1 cellular context compared by ENCODE assay signal in genomic region chr20:34553366-34553867, GRCh38.
A peak's percentile ranks its signal among the peaks of the same experiment; 100 is the strongest.
TF ChIP-seq lines count a peak whose summit lies in the region.

No MANE protein-coding gene starts in this region.

TF ChIP-seq in HepG2, 621 proteins besides CTCF, POLR2A, EP300 and RAD21 (continues in another document):
- TF ChIP-seq ZNF430 (CRISPR knock-in tag; IDR thresholded peaks at IDR 0.05) (no peak), ZNF780A (CRISPR knock-in tag; IDR thresholded peaks at IDR 0.05) (no peak), ZNF781 (CRISPR knock-in tag; IDR thresholded peaks at IDR 0.05; ENCODE audit: borderline replicate concordance, not compliant biosample characterization) (no peak), DMTF1 (CRISPR knock-in tag; IDR thresholded peaks at IDR 0.05) (no peak), ZGPAT (CRISPR knock-in tag; IDR thresholded peaks at IDR 0.05) (no peak), ZNF841 (CRISPR knock-in tag; IDR thresholded peaks at IDR 0.05; ENCODE audit: borderline replicate concordance) (no peak), NR2F2 (IDR thresholded peaks at IDR 0.05; ENCODE audit: borderline replicate concordance, low read depth) (no peak), MED1 (CRISPR knock-in tag; IDR thresholded peaks at IDR 0.05) (no peak), ARNT2 (CRISPR knock-in tag; IDR thresholded peaks at IDR 0.05; ENCODE audit: low read depth) (no peak), PHF20 (CRISPR knock-in tag; IDR thresholded peaks at IDR 0.05) (no peak), DDIT3 (CRISPR knock-in tag; IDR thresholded peaks at IDR 0.05) (no peak), ZSCAN5A (CRISPR knock-in tag; IDR thresholded peaks at IDR 0.05; ENCODE audit: borderline replicate concordance) (no peak), ZNF367 (CRISPR knock-in tag; IDR thresholded peaks at IDR 0.05; ENCODE audit: borderline replicate concordance) (no peak), CC2D1A (CRISPR knock-in tag; IDR thresholded peaks at IDR 0.05) (no peak), FOXK2 (IDR thresholded peaks at IDR 0.05) (no peak), ZSCAN22 (CRISPR knock-in tag; IDR thresholded peaks at IDR 0.05) (no peak), FOXP4 (CRISPR knock-in tag; IDR thresholded peaks at IDR 0.05) (no peak), ZBTB40 (IDR thresholded peaks at IDR 0.05) (0 out of 2 replicates have a peak, but pooled peaks have one; percentile 20), ZBTB40 (CRISPR knock-in tag; IDR thresholded peaks at IDR 0.05) (peak; percentile 93), ZNF609 (CRISPR knock-in tag; IDR thresholded peaks at IDR 0.05; ENCODE audit: borderline replicate concordance) (no peak), THAP7 (CRISPR knock-in tag; IDR thresholded peaks at IDR 0.05) (0 out of 2 replicates have a peak, but pooled peaks have one; percentile 51), ZNF12 (CRISPR knock-in tag; IDR thresholded peaks at IDR 0.05) (no peak), NCOA2 (CRISPR knock-in tag; IDR thresholded peaks at IDR 0.05) (no peak), PTBP1 (IDR thresholded peaks at IDR 0.05; ENCODE audit: low read depth, low read length, poor library complexity, severe bottlenecking) (no peak), NR1H2 (CRISPR knock-in tag; IDR thresholded peaks at IDR 0.05; ENCODE audit: borderline replicate concordance, low read depth) (no peak), JARID2 (CRISPR knock-in tag; IDR thresholded peaks at IDR 0.05; ENCODE audit: insufficient replicate concordance) (no peak), ZXDC (CRISPR knock-in tag; IDR thresholded peaks at IDR 0.05) (no peak), ZKSCAN8 (CRISPR knock-in tag; IDR thresholded peaks at IDR 0.05; ENCODE audit: borderline replicate concordance) (no peak)
